Comparison of ENCODE assay signal across 12 cellular contexts in the genomic region with DNA sequence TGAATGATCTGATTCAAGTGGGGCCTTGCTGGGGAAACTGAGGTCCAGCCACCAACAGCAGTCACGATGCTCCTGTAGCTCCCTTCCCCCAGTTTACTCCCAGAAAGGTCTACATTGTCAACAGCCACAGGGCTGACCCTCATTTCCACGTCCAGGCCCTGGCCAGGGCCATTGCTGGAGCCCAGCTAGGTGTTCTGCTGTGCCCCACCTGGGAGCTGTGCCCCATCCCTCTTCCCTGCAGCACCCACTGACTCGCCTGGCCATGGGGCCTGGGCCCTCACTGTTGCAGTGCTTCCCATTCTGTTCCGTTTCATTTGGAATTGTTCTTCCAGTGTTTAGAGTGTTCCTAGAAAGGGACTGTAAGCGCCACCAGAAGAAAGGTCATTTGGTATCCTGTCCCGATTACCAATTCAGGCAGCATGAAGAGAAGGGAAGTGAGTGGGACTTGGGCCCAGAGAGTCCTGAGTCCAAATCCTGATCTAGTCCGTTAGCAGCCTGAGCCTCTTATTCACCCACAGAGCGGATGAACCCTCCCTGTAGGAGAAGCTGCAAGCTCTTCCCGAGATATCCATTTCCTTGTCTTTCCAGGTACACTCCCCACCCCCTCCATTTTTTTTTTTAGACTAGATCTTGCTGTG.
"Had no signal": no experiment of that assay in that cellular context is flagged by ENCODE, and none has a peak within 500 bp of the region (broad histone marks: within the 10 kb centered on the region; RNA-seq: fewer than 3 reads in every experiment).

No MANE protein-coding gene starts in this region.

- H3K27ac ChIP-seq: gastrocnemius medialis, parathyroid adenoma had no signal

- H3K36me3 ChIP-seq: gastrocnemius medialis had no signal

- DNase-seq: activated T-cell treated with anti-CD3 and anti-CD28 coated beads, Interleukin-2, amount 50 U/mL, for 48 hours; central memory CD4-positive, alpha-beta T cell; cortex of kidney; effector CD8-positive, alpha-beta T cell; mesenchymal stem cell; SIG-M5; stimulated activated CD4-positive, alpha-beta T cell treated with anti-CD3 and anti-CD28 coated beads, Interleukin-2, amount 100 ng/mL, for 24 hours; stimulated activated naive CD4-positive, alpha-beta T cell treated with Interleukin-2 at 50 U/mL for 16 hours; T-helper 17 cell had no signal

- H2AFZ ChIP-seq: parathyroid adenoma had no signal

- H3K79me2 ChIP-seq: parathyroid adenoma had no signal

- ATAC-seq: activated CD4-positive, CD25-positive, alpha-beta regulatory T cell treated with anti-CD3 and anti-CD28 coated beads, Interleukin-2, amount 50 U/mL, for 24 hours; gastrocnemius medialis; T-helper 17 cell had no signal

- H3K9me3 ChIP-seq: gastrocnemius medialis had no signal

- H3K4me1 ChIP-seq: gastrocnemius medialis, parathyroid adenoma had no signal

- H3K4me3 ChIP-seq: gastrocnemius medialis had no signal

- H3K27me3 ChIP-seq: gastrocnemius medialis had no signal
